ENCODE assay signal across 17 cellular contexts in genomic region chr13:37134411-37135041, GRCh38. TPM values are rescaled to one million over a fixed set of nuclear protein-coding genes. Genes with fewer than 3 reads are reported as not detected.
DNase-seq lines count a peak whose midpoint lies in the region; ATAC-seq and TF ChIP-seq lines count a peak whose summit lies in the region.
"Had no signal": no experiment of that assay in that cellular context is flagged by ENCODE, and none has a peak within 500 bp of the region (broad histone marks: within the 10 kb centered on the region; RNA-seq: fewer than 3 reads in every experiment).

No MANE protein-coding gene starts in this region.

- no peak for TF ChIP-seq CTCF in HEK293 (tag by site-specific recombination; IDR thresholded peaks at IDR 0.05)

- H3K4me3 ChIP-seq in HEK293 (ENCODE audit: low read depth, low read length) (no peak overlapping the region), subcutaneous abdominal adipose tissue (ENCODE audit: low read depth in 1 of 5, low read length in 5 of 5) (no peak overlapping the region)
- H3K4me3 ChIP-seq: breast epithelium, mucosa of descending colon had no signal

- no peaks in the 10 kb centered on the region for H3K9me3 ChIP-seq in HEK293 (ENCODE audit: control insufficient read depth, insufficient read depth, low read depth, low read length)
- H3K9me3 ChIP-seq in subcutaneous abdominal adipose tissue (ENCODE audit: control insufficient read depth in 5 of 5, low read length in 5 of 5), result no peaks in the 10 kb centered on the region
- H3K9me3 ChIP-seq: breast epithelium, mucosa of descending colon had no signal

- H3K36me3 ChIP-seq in HEK293 (ENCODE audit: control insufficient read depth in 2 of 2, insufficient read depth in 1 of 2, low read length in 2 of 2), result no peaks in the 10 kb centered on the region
- H3K36me3 ChIP-seq in subcutaneous abdominal adipose tissue (ENCODE audit: control insufficient read depth in 5 of 5, insufficient read depth in 5 of 5, low read length in 5 of 5), result no peaks in the 10 kb centered on the region
- H3K36me3 ChIP-seq: breast epithelium had no signal

- H3K27me3 ChIP-seq in subcutaneous abdominal adipose tissue (ENCODE audit: control insufficient read depth in 5 of 5, insufficient read depth in 4 of 5, low read length in 5 of 5), result no peaks in the 10 kb centered on the region
- H3K27me3 ChIP-seq: breast epithelium had no signal

- H3K36me3 Mint-ChIP-seq in activated CD8-positive, alpha-beta memory T cell treated with anti-CD3 and anti-CD28 coated beads, Interleukin-2, amount 10 ng/mL, durations not matched to agents 7 days and 5 days, result no peaks in the 10 kb centered on the region
- H3K36me3 Mint-ChIP-seq: activated CD4-positive, alpha-beta memory T cell treated with anti-CD3 and anti-CD28 coated beads for 36 hours; IgD-negative memory B cell had no signal

- POLR2A ChIA-PET in HEK293 (lab: Yijun Ruan, JAX), result no interaction called here

- peak; percentile 21 for DNase-seq in brain pericyte (ENCODE audit: low read depth, low spot score)
- DNase-seq in kidney glomerular epithelial cell (lab: John Stamatoyannopoulos, UW), result peak; percentile 10
- DNase-seq in hepatic stellate cell (ENCODE audit: low spot score), result no peak
- DNase-seq in middle frontal gyrus (ENCODE audit: extremely low spot score, low spot score), result no peak
- DNase-seq in activated CD8-positive, alpha-beta memory T cell treated with anti-CD3 and anti-CD28 coated beads, Interleukin-2, amount 10 ng/mL, durations not matched to agents 7 days and 5 days, result no peak
- DNase-seq: activated CD4-positive, alpha-beta memory T cell treated with anti-CD3 and anti-CD28 coated beads for 36 hours; COR-L47; mucosa of descending colon; NCI-H1417; NCI-H524 had no signal

- peaks cover 17% of the 10 kb centered on the region for H3K4me1 ChIP-seq in HEK293 (ENCODE audit: control insufficient read depth, insufficient read depth, low read length)
- H3K4me1 ChIP-seq in subcutaneous abdominal adipose tissue (ENCODE audit: control insufficient read depth in 5 of 5, insufficient read depth in 5 of 5, low read length in 5 of 5), result peaks cover 1 to 49% (median 23%) of the 10 kb centered on the region in 5 donors
- H3K4me1 ChIP-seq: breast epithelium had no signal

- peak overlapping the region in 1 of 5 donors; percentile 35 for H3K9ac ChIP-seq in subcutaneous abdominal adipose tissue (ENCODE audit: low read length in 5 of 5)

- CTCF ChIA-PET in HEK293 (lab: Yijun Ruan, JAX), result interaction anchor here (0.6 to 1.0 kb wide), 4 partner anchors 25 to 637 kb away, joined by 3 read pairs; no protein-coding TSS in a partner anchor
- CTCF ChIA-PET in activated CD8-positive, alpha-beta memory T cell treated with anti-CD3 and anti-CD28 coated beads, Interleukin-2, amount 10 ng/mL, durations not matched to agents 7 days and 5 days (lab: Charles Lee), result no interaction called here

- H3K27ac Mint-ChIP-seq in activated CD8-positive, alpha-beta memory T cell treated with anti-CD3 and anti-CD28 coated beads, Interleukin-2, amount 10 ng/mL, durations not matched to agents 7 days and 5 days, result no peak overlapping the region
- H3K27ac Mint-ChIP-seq: activated CD4-positive, alpha-beta memory T cell treated with anti-CD3 and anti-CD28 coated beads for 36 hours; activated T-helper 2 cell treated with anti-CD3 and anti-CD28 coated beads, Interferon-gamma antibody, Interleukin-2, Interleukin-4, amounts not matched to agents 10 μg/mL and 5 μg/mL and 100 μg/mL, durations not matched to agents 14 hours and 24 hours and 36 hours; IgD-negative memory B cell had no signal

- H3K4me3 Mint-ChIP-seq in activated CD8-positive, alpha-beta memory T cell treated with anti-CD3 and anti-CD28 coated beads, Interleukin-2, amount 10 ng/mL, durations not matched to agents 7 days and 5 days, result no peak overlapping the region
- H3K4me3 Mint-ChIP-seq: activated CD4-positive, alpha-beta memory T cell treated with anti-CD3 and anti-CD28 coated beads for 36 hours; IgD-negative memory B cell had no signal

- ATAC-seq in activated CD8-positive, alpha-beta memory T cell treated with anti-CD3 and anti-CD28 coated beads, Interleukin-2, amount 10 ng/mL, durations not matched to agents 7 days and 5 days, result no peak
- ATAC-seq: mucosa of descending colon had no signal

- no peaks in the 10 kb centered on the region for H3K9me3 Mint-ChIP-seq in activated CD8-positive, alpha-beta memory T cell treated with anti-CD3 and anti-CD28 coated beads, Interleukin-2, amount 10 ng/mL, durations not matched to agents 7 days and 5 days (ENCODE audit: low read depth)
- H3K9me3 Mint-ChIP-seq: activated CD4-positive, alpha-beta memory T cell treated with anti-CD3 and anti-CD28 coated beads for 36 hours; activated T-helper 2 cell treated with anti-CD3 and anti-CD28 coated beads, Interferon-gamma antibody, Interleukin-2, Interleukin-4, amounts not matched to agents 10 μg/mL and 5 μg/mL and 100 μg/mL, durations not matched to agents 14 hours and 24 hours and 36 hours had no signal

- H3K4me1 Mint-ChIP-seq in activated CD8-positive, alpha-beta memory T cell treated with anti-CD3 and anti-CD28 coated beads, Interleukin-2, amount 10 ng/mL, durations not matched to agents 7 days and 5 days, result no peaks in the 10 kb centered on the region
- H3K4me1 Mint-ChIP-seq: IgD-negative memory B cell had no signal

- H3K27me3 Mint-ChIP-seq in activated CD8-positive, alpha-beta memory T cell treated with anti-CD3 and anti-CD28 coated beads, Interleukin-2, amount 10 ng/mL, durations not matched to agents 7 days and 5 days, result no peaks in the 10 kb centered on the region
- H3K27me3 Mint-ChIP-seq: activated CD4-positive, alpha-beta memory T cell treated with anti-CD3 and anti-CD28 coated beads for 36 hours; IgD-negative memory B cell had no signal

- H3K27ac ChIP-seq in HEK293 (ENCODE audit: extremely low read depth, low read depth, low read length), result peak overlapping the region; percentile 74
- peak overlapping the region; percentile 8 for H3K27ac ChIP-seq in subcutaneous abdominal adipose tissue (ENCODE audit: low read depth, low read length)
- H3K27ac ChIP-seq: breast epithelium, RWPE1 had no signal

TF ChIP-seq in HEK293, 187 proteins besides CTCF, POLR2A, EP300 and RAD21 (continues in another document):
- TF ChIP-seq RBAK (tag by site-specific recombination; IDR thresholded peaks at IDR 0.05) (no peak), ZNF184 (tag by site-specific recombination; IDR thresholded peaks at IDR 0.05) (no peak), HIC1 (tag by site-specific recombination; IDR thresholded peaks at IDR 0.05) (0 out of 2 replicates have a peak, but pooled peaks have one; percentile 34), ZNF18 (tag by site-specific recombination; IDR thresholded peaks at IDR 0.05) (peak; percentile 31; the same call in 1 of the 2 replicates), ZNF501 (tag by site-specific recombination; IDR thresholded peaks at IDR 0.05) (no peak), ZNF248 (tag by site-specific recombination; IDR thresholded peaks at IDR 0.05) (no peak), TRIM28 (IDR thresholded peaks at IDR 0.05; ENCODE audit: borderline replicate concordance, low read length) (no peak), HOXD13 (CRISPR knock-in tag; IDR thresholded peaks at IDR 0.05; ENCODE audit: borderline replicate concordance) (no peak), ZNF404 (tag by site-specific recombination; IDR thresholded peaks at IDR 0.05) (no peak), ZNF37A (tag by site-specific recombination; IDR thresholded peaks at IDR 0.05) (no peak), ZNF112 (tag by site-specific recombination; IDR thresholded peaks at IDR 0.05) (no peak), TCF7L2 (IDR thresholded peaks at IDR 0.05; ENCODE audit: borderline replicate concordance, low read depth, low read length) (peak; percentile 47; the same call in 1 of the 2 replicates), ZBTB17 (tag by site-specific recombination; IDR thresholded peaks at IDR 0.05) (no peak), KLF8 (tag by site-specific recombination; IDR thresholded peaks at IDR 0.05) (no peak), ZNF202 (tag by site-specific recombination; IDR thresholded peaks at IDR 0.05; ENCODE audit: borderline replicate concordance) (no peak)

RNA-seq across cellular contexts. Expression of gene CSNK1A1L, which starts 29.1 kb away (rescaled TPM):
- not detected for total RNA-seq in activated CD8-positive, alpha-beta memory T cell treated with anti-CD3 and anti-CD28 coated beads, Interleukin-2, amount 10 ng/mL, durations not matched to agents 7 days and 5 days
- total RNA-seq: activated CD4-positive, alpha-beta memory T cell treated with anti-CD3 and anti-CD28 coated beads for 36 hours; activated T-helper 2 cell treated with anti-CD3 and anti-CD28 coated beads, Interferon-gamma antibody, Interleukin-2, Interleukin-4, amounts not matched to agents 10 μg/mL and 5 μg/mL and 100 μg/mL, durations not matched to agents 14 hours and 24 hours and 36 hours; breast epithelium; mucosa of descending colon; skeletal muscle tissue had no signal

Comparison
In these comparisons a context has a peak if more than half of its experiments do, and no peak if none do; other contexts are left out.
1. DNase-seq: peak in brain pericyte (single experiment) and kidney glomerular epithelial cell (single experiment); none in hepatic stellate cell (single experiment), middle frontal gyrus (single experiment) and activated CD8-positive, alpha-beta memory T cell treated with anti-CD3 and anti-CD28 coated beads, Interleukin-2, amount 10 ng/mL, durations not matched to agents 7 days and 5 days (single experiment).